ENCODE assay signal across 1 cellular context in genomic region chr3:114586119-114586518, GRCh38.
TF ChIP-seq lines count a peak whose summit lies in the region.

No MANE protein-coding gene starts in this region.

TF ChIP-seq in WTC11, 78 proteins besides CTCF, POLR2A, EP300 and RAD21 (continued from another document):
- TF ChIP-seq ZNF281 (CRISPR knock-in tag; IDR thresholded peaks at IDR 0.05) (no peak), JUN (CRISPR knock-in tag; IDR thresholded peaks at IDR 0.05) (no peak), ATF3 (CRISPR knock-in tag; conservative IDR thresholded peaks at IDR 0.05) (no peak), PRRX2 (CRISPR knock-in tag; IDR thresholded peaks at IDR 0.05) (no peak), ESRRA (CRISPR knock-in tag; IDR thresholded peaks at IDR 0.05; ENCODE audit: borderline replicate concordance) (no peak), ZNF138 (CRISPR knock-in tag; conservative IDR thresholded peaks at IDR 0.05) (no peak), ELF4 (CRISPR knock-in tag; IDR thresholded peaks at IDR 0.05; ENCODE audit: low read depth) (no peak), MXD4 (CRISPR knock-in tag; IDR thresholded peaks at IDR 0.05; ENCODE audit: borderline replicate concordance) (no peak), MYBL2 (CRISPR knock-in tag; IDR thresholded peaks at IDR 0.05) (no peak), NR2C2 (CRISPR knock-in tag; IDR thresholded peaks at IDR 0.05) (no peak), ATF1 (CRISPR knock-in tag; IDR thresholded peaks at IDR 0.05) (no peak), IRF2 (CRISPR knock-in tag; IDR thresholded peaks at IDR 0.05; ENCODE audit: borderline replicate concordance, low read depth) (no peak)
TF ChIP-seq in WTC11: peak in this region for 0.
